ENCODE assay signal across 21 cellular contexts in genomic region chr10:47136866-47137265, GRCh38.
DNase-seq lines count a peak whose midpoint lies in the region; ATAC-seq and TF ChIP-seq lines count a peak whose summit lies in the region.
"Had no signal": no experiment of that assay in that cellular context is flagged by ENCODE, and none has a peak within 500 bp of the region (broad histone marks: within the 10 kb centered on the region; RNA-seq: fewer than 3 reads in every experiment).

No MANE protein-coding gene starts in this region.

- no peaks in the 10 kb centered on the region for H3K79me1 ChIP-seq in neuronal stem cell (ENCODE audit: low read depth, low read length)

- peak overlapping the region; percentile 31 for H2AFZ ChIP-seq in fibroblast of lung (ENCODE audit: low read length)
- H2AFZ ChIP-seq in neuronal stem cell (ENCODE audit: low read length): no peak overlapping the region

- peak; percentile 5 for DNase-seq in G401 (ENCODE audit: low spot score)
- no peak for DNase-seq in Panc1 (ENCODE audit: low read depth, low spot score)
- DNase-seq in fibroblast of lung (ENCODE audit: low read depth in 2 of 2): peak in 1 of 2 donors; percentile 31
- no peak for DNase-seq in neuronal stem cell (ENCODE audit: low spot score)
- no peak for DNase-seq in EL
- no peak for DNase-seq in LoVo (ENCODE audit: low spot score)
- DNase-seq: activated CD4-positive, alpha-beta T cell treated with anti-CD3 and anti-CD28 coated beads for 4 hours; activated naive CD8-positive, alpha-beta T cell treated with anti-CD3 and anti-CD28 coated beads for 36 hours; COR-L47; cortex of kidney; NCI-H1417 treated with DMSO at 0.1 percent for 48 hours; NCI-H2107; NCI-H510A treated with DMSO at 0.1 percent for 48 hours; stimulated activated CD8-positive, alpha-beta memory T cell treated with anti-CD3 and anti-CD28 coated beads, Interleukin-4, amount 100 ng/mL, for 48 hours; upper lobe of right lung had no signal

- no peak for TF ChIP-seq CTCF in Panc1 (IDR thresholded peaks at IDR 0.05)
- TF ChIP-seq CTCF in fibroblast of lung (conservative IDR thresholded peaks at IDR 0.05 in 1 of 2, IDR thresholded peaks at IDR 0.05 in 1 of 2; ENCODE audit: low read depth in 1 of 2, low read length in 2 of 2): no peak

- no peak overlapping the region for H3K27ac ChIP-seq in Panc1 (ENCODE audit: low read length)
- peak overlapping the region; percentile 53 for H3K27ac ChIP-seq in fibroblast of lung (ENCODE audit: insufficient read depth, low read length)
- no peak overlapping the region for H3K27ac ChIP-seq in neuronal stem cell (replicated peaks; ENCODE audit: low read length)
- H3K27ac ChIP-seq: foreskin keratinocyte, RWPE1, upper lobe of right lung had no signal

- no peak overlapping the region for H2BK5ac ChIP-seq in neuronal stem cell (ENCODE audit: low read length)

- no peak overlapping the region for H2AK5ac ChIP-seq in neuronal stem cell (ENCODE audit: low read depth, low read length)

- H4K91ac ChIP-seq in neuronal stem cell (ENCODE audit: low read depth, low read length, poor library complexity): no peak overlapping the region

- BruUV-seq in Panc1 (replicated peaks; lab: Mats Ljungman, UMichigan): no TSS peak

- no CpG with 5 or more reads among the region's 3 CpGs for WGBS in neuronal stem cell (ENCODE audit: extremely low coverage in 2 of 2, insufficient read length in 2 of 2, insufficient replicate concordance in 1 of 2), 2 donors

- H3K4me1 ChIP-seq in Panc1 (ENCODE audit: control insufficient read depth, insufficient read depth, low read length): no peaks in the 10 kb centered on the region
- H3K4me1 ChIP-seq in fibroblast of lung (ENCODE audit: control insufficient read depth, extremely low read depth, insufficient read depth, low read length): peaks cover 9% of the 10 kb centered on the region
- H3K4me1 ChIP-seq in neuronal stem cell (ENCODE audit: control insufficient read depth in 2 of 2, insufficient read depth in 1 of 2, low read depth in 1 of 2, low read length in 2 of 2): peaks cover 0 to 3% of the 10 kb centered on the region in 2 donors
- H3K4me1 ChIP-seq: upper lobe of right lung had no signal

- no peak overlapping the region for H2BK120ac ChIP-seq in neuronal stem cell (ENCODE audit: low read depth, low read length)

- no peaks in the 10 kb centered on the region for H4K20me1 ChIP-seq in fibroblast of lung (ENCODE audit: control insufficient read depth, extremely low read depth, insufficient read depth, low read length)

- no peaks in the 10 kb centered on the region for H3K79me2 ChIP-seq in fibroblast of lung (ENCODE audit: control insufficient read depth, insufficient read depth, low read length)

- CTCF ChIA-PET in Panc1 (lab: Charles Lee): no interaction called here

- H3K9me3 ChIP-seq in Panc1 (ENCODE audit: control insufficient read depth, insufficient read depth, low read depth, low read length) (no peaks in the 10 kb centered on the region), fibroblast of lung (ENCODE audit: control insufficient read depth, insufficient read depth, low read depth, low read length) (no peaks in the 10 kb centered on the region), neuronal stem cell (replicated peaks in 1 of 2; ENCODE audit: control insufficient read depth in 2 of 2, insufficient read depth in 1 of 2, low read depth in 1 of 2, low read length in 2 of 2) (no peaks in the 10 kb centered on the region)
- H3K9me3 ChIP-seq: upper lobe of right lung had no signal

- no peak overlapping the region for H3K4ac ChIP-seq in neuronal stem cell (ENCODE audit: low read length)

- in situ Hi-C loops in G401 (cut with HindIII; ENCODE audit: low sequenced_read_pairs) (no loop called here), Panc1 (cut with HindIII; ENCODE audit: low pct_unique_long_range_greater_than_20kb, low sequenced_read_pairs) (no loop called here)

- ATAC-seq in Panc1 (0 out of 2 replicates have a peak, but pooled peaks have one; percentile 10), HG03159 (IDR thresholded peaks at IDR 0.05; ENCODE audit: unreplicated experiment) (no peak), HG03520 (IDR thresholded peaks at IDR 0.05; ENCODE audit: unreplicated experiment) (no peak)
- ATAC-seq: activated T-helper 17 cell treated with anti-CD3 and anti-CD28 coated beads, Interleukin-2, amount 50 U/mL, for 72 hours; natural killer cell treated with Interleukin-12 subunit alpha and Interleukin-12 subunit beta and Interleukin-15 and Interleukin-18, amount 100 ng/mL, for 72 hours; upper lobe of right lung had no signal

- H2BK12ac ChIP-seq in neuronal stem cell (ENCODE audit: low read length): no peak overlapping the region

- H4K8ac ChIP-seq in neuronal stem cell (ENCODE audit: low read depth, low read length): no peak overlapping the region

- H3K14ac ChIP-seq in neuronal stem cell (ENCODE audit: low read length): no peak overlapping the region

- no peak overlapping the region for H2BK15ac ChIP-seq in neuronal stem cell (ENCODE audit: low read length)

- H3K9ac ChIP-seq in fibroblast of lung (ENCODE audit: insufficient read depth, low read length) (no peak overlapping the region), neuronal stem cell (ENCODE audit: low read depth, low read length, poor library complexity) (no peak overlapping the region)

- H3K36me3 ChIP-seq in Panc1 (ENCODE audit: control insufficient read depth, insufficient read depth, low read length) (no peaks in the 10 kb centered on the region), fibroblast of lung (ENCODE audit: control insufficient read depth, insufficient read depth, low read length) (no peaks in the 10 kb centered on the region), neuronal stem cell (replicated peaks in 1 of 2; ENCODE audit: control insufficient read depth in 2 of 2, insufficient read depth in 2 of 2, low read length in 2 of 2) (no peaks in the 10 kb centered on the region)
- H3K36me3 ChIP-seq: upper lobe of right lung had no signal

- POLR2A ChIA-PET in Panc1 (lab: Charles Lee): interaction anchor here (0.5 kb wide), 1 partner anchor 41 kb away, joined by 6 read pairs; no protein-coding TSS in a partner anchor

- intact Hi-C loops in Panc1 (cut with micrococcal nuclease; ENCODE audit: unreplicated experiment): no loop called here

- H3K4me3 ChIP-seq in Panc1 (ENCODE audit: low read depth in 2 of 2, low read length in 2 of 2) (no peak overlapping the region), fibroblast of lung (replicated peaks in 1 of 4; ENCODE audit: control extremely low read depth in 1 of 4, insufficient read depth in 1 of 4, low read depth in 3 of 4, low read length in 4 of 4) (no peak overlapping the region), neuronal stem cell (ENCODE audit: low read length in 2 of 2) (no peak overlapping the region)
- H3K4me3 ChIP-seq: upper lobe of right lung had no signal

- no peaks in the 10 kb centered on the region for H3K27me3 ChIP-seq in Panc1 (ENCODE audit: control insufficient read depth, insufficient read depth, low read length)
- H3K27me3 ChIP-seq in fibroblast of lung (ENCODE audit: control insufficient read depth, insufficient read depth, low read length): no peaks in the 10 kb centered on the region
- no peaks in the 10 kb centered on the region for H3K27me3 ChIP-seq in neuronal stem cell (ENCODE audit: control insufficient read depth in 3 of 3, insufficient read depth in 3 of 3, low read depth in 1 of 3, low read length in 3 of 3)
- H3K27me3 ChIP-seq: foreskin keratinocyte, upper lobe of right lung had no signal

- peak overlapping the region; percentile 59 for H3K18ac ChIP-seq in neuronal stem cell (ENCODE audit: low read length)

- H3K23ac ChIP-seq in neuronal stem cell (ENCODE audit: low read depth, low read length, poor library complexity): no peak overlapping the region

- H3K4me2 ChIP-seq in fibroblast of lung (ENCODE audit: extremely low read depth, insufficient read depth, low read length) (peak overlapping the region; percentile 40), neuronal stem cell (ENCODE audit: insufficient read depth, low read length, poor library complexity, severe bottlenecking) (no peak overlapping the region)
